Comparison of ENCODE assay signal across 1 cellular context in the genomic region with DNA sequence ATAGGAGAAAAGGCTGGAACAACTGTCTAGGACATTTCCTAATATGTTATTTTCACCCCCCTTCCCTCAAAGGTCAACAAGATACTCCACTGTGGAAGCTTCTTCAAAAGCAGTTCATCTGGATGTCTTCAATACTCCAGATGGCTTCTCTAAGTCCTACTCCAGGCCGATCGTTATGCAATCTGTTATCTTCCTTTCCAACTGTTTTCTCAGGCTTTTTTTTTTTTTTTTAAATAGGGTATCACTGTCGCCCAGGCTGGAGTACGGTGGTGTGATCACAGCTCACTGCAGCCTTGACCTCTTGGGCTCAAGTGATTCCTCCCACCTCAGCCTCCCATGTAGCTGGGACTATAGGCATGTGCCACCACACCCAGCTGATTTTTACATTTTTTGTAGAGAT.
TF ChIP-seq lines count a peak whose summit lies in the region.

No MANE protein-coding gene starts in this region.

TF ChIP-seq in K562, 482 proteins besides CTCF, POLR2A, EP300 and RAD21 (continued from another document and continues in another):
- TF ChIP-seq, protein P1, sequence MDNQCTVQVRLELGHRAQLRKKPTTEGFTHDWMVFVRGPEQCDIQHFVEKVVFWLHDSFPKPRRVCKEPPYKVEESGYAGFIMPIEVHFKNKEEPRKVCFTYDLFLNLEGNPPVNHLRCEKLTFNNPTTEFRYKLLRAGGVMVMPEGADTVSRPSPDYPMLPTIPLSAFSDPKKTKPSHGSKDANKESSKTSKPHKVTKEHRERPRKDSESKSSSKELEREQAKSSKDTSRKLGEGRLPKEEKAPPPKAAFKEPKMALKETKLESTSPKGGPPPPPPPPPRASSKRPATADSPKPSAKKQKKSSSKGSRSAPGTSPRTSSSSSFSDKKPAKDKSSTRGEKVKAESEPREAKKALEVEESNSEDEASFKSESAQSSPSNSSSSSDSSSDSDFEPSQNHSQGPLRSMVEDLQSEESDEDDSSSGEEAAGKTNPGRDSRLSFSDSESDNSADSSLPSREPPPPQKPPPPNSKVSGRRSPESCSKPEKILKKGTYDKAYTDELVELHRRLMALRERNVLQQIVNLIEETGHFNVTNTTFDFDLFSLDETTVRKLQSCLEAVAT (IDR thresholded peaks at IDR 0.05) = 0 out of 4 replicates have a peak, but pooled peaks of 1 of the 2 experiments have one; percentile 38
- TF ChIP-seq ARNT (IDR thresholded peaks at IDR 0.05) = peak; percentile 59 to 88; a peak in 3 of 4 replicates
- TF ChIP-seq GTF2F1 (IDR thresholded peaks at IDR 0.05; ENCODE audit: low read depth, low read length) = no peak
- TF ChIP-seq NFIC (IDR thresholded peaks at IDR 0.05) = peak; percentile 82
- no peak for TF ChIP-seq CUX1 (CRISPR knock-in tag; IDR thresholded peaks at IDR 0.05)
- TF ChIP-seq DMBX1 (CRISPR knock-in tag; IDR thresholded peaks at IDR 0.05; ENCODE audit: borderline replicate concordance) = peak; percentile 81
- TF ChIP-seq NR2C1 (IDR thresholded peaks at IDR 0.05) = peak; percentile 72
- peak; percentile 83 for TF ChIP-seq NR2C1 (tag; IDR thresholded peaks at IDR 0.05)
- TF ChIP-seq, protein P2, sequence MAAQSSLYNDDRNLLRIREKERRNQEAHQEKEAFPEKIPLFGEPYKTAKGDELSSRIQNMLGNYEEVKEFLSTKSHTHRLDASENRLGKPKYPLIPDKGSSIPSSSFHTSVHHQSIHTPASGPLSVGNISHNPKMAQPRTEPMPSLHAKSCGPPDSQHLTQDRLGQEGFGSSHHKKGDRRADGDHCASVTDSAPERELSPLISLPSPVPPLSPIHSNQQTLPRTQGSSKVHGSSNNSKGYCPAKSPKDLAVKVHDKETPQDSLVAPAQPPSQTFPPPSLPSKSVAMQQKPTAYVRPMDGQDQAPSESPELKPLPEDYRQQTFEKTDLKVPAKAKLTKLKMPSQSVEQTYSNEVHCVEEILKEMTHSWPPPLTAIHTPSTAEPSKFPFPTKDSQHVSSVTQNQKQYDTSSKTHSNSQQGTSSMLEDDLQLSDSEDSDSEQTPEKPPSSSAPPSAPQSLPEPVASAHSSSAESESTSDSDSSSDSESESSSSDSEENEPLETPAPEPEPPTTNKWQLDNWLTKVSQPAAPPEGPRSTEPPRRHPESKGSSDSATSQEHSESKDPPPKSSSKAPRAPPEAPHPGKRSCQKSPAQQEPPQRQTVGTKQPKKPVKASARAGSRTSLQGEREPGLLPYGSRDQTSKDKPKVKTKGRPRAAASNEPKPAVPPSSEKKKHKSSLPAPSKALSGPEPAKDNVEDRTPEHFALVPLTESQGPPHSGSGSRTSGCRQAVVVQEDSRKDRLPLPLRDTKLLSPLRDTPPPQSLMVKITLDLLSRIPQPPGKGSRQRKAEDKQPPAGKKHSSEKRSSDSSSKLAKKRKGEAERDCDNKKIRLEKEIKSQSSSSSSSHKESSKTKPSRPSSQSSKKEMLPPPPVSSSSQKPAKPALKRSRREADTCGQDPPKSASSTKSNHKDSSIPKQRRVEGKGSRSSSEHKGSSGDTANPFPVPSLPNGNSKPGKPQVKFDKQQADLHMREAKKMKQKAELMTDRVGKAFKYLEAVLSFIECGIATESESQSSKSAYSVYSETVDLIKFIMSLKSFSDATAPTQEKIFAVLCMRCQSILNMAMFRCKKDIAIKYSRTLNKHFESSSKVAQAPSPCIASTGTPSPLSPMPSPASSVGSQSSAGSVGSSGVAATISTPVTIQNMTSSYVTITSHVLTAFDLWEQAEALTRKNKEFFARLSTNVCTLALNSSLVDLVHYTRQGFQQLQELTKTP (IDR thresholded peaks at IDR 0.05; ENCODE audit: low read depth in 1 of 2, partially characterized antibody in 2 of 2) = peak in 1 of 2 experiments; percentile 49
- TF ChIP-seq ZFP1 (CRISPR knock-in tag; IDR thresholded peaks at IDR 0.05) = no peak
- TF ChIP-seq XRCC5 (IDR thresholded peaks at IDR 0.05; ENCODE audit: low read depth, low read length) = no peak
- no peak for TF ChIP-seq HCFC1 (IDR thresholded peaks at IDR 0.05; ENCODE audit: low read depth, low read length)
- no peak for TF ChIP-seq ZNF436 (CRISPR knock-in tag; IDR thresholded peaks at IDR 0.05)
- peak; percentile 95 for TF ChIP-seq MTA2 (IDR thresholded peaks at IDR 0.05; ENCODE audit: low read depth)
- no peak for TF ChIP-seq POLR3G (IDR thresholded peaks at IDR 0.05; ENCODE audit: extremely low read depth, insufficient read length, insufficient replicate concordance)
- no peak for TF ChIP-seq PHB (CRISPR knock-in tag; IDR thresholded peaks at IDR 0.05)
- peak; percentile 55 to 68; a peak in 3 of 4 replicates for TF ChIP-seq FOXK2 (conservative IDR thresholded peaks at IDR 0.05 in 1 of 2, IDR thresholded peaks at IDR 0.05 in 1 of 2; ENCODE audit: low read depth in 2 of 2)
- no peak for TF ChIP-seq OTX1 (CRISPR knock-in tag; IDR thresholded peaks at IDR 0.05)
- TF ChIP-seq DDX20 (tag; IDR thresholded peaks at IDR 0.05; ENCODE audit: low read depth) = no peak
- TF ChIP-seq MTA1 (IDR thresholded peaks at IDR 0.05; ENCODE audit: borderline replicate concordance) = no peak
- no peak for TF ChIP-seq NEUROD1 (IDR thresholded peaks at IDR 0.05; ENCODE audit: borderline replicate concordance, low read depth, low read length, partially characterized antibody)
- no peak for TF ChIP-seq ZNF79 (CRISPR knock-in tag; IDR thresholded peaks at IDR 0.05; ENCODE audit: low read depth)
- no peak for TF ChIP-seq DIDO1 (tag; IDR thresholded peaks at IDR 0.05; ENCODE audit: low read depth)
- TF ChIP-seq, protein P3, sequence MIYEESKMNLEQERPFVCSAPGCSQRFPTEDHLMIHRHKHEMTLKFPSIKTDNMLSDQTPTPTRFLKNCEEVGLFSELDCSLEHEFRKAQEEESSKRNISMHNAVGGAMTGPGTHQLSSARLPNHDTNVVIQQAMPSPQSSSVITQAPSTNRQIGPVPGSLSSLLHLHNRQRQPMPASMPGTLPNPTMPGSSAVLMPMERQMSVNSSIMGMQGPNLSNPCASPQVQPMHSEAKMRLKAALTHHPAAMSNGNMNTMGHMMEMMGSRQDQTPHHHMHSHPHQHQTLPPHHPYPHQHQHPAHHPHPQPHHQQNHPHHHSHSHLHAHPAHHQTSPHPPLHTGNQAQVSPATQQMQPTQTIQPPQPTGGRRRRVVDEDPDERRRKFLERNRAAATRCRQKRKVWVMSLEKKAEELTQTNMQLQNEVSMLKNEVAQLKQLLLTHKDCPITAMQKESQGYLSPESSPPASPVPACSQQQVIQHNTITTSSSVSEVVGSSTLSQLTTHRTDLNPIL (CRISPR knock-in tag; IDR thresholded peaks at IDR 0.05) = no peak
- TF ChIP-seq HDAC1 (IDR thresholded peaks at IDR 0.05) = peak in 1 of 2 experiments; percentile 74; a peak in 2 of 4 replicates
- TF ChIP-seq, protein P4, sequence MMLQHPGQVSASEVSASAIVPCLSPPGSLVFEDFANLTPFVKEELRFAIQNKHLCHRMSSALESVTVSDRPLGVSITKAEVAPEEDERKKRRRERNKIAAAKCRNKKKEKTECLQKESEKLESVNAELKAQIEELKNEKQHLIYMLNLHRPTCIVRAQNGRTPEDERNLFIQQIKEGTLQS (IDR thresholded peaks at IDR 0.05) = peak; percentile 77
- TF ChIP-seq, protein P4 (CRISPR knock-in tag; conservative IDR thresholded peaks at IDR 0.05) = no peak
- peak; percentile 36; the same call in 1 of the 2 replicates for TF ChIP-seq ADNP (tag; IDR thresholded peaks at IDR 0.05)
- no peak for TF ChIP-seq TCF15 (CRISPR knock-in tag; IDR thresholded peaks at IDR 0.05)
- TF ChIP-seq GTF3C2 (IDR thresholded peaks at IDR 0.05; ENCODE audit: borderline replicate concordance, extremely low read depth, insufficient read length) = no peak
- TF ChIP-seq ZMIZ1 (IDR thresholded peaks at IDR 0.05; ENCODE audit: low read depth in 2 of 2, low read length in 2 of 2) = peak in 1 of 2 experiments; percentile 81; a peak in 2 of 4 replicates
- no peak for TF ChIP-seq CCNT2 (IDR thresholded peaks at IDR 0.05; ENCODE audit: borderline replicate concordance, extremely low read depth, insufficient read length, low read depth, low read length)
- TF ChIP-seq CAMTA2 (CRISPR knock-in tag; conservative IDR thresholded peaks at IDR 0.05) = no peak
- TF ChIP-seq PHF8 (IDR thresholded peaks at IDR 0.05; ENCODE audit: borderline replicate concordance, low read length) = no peak
